In genomic region chr10:102280397-102281015, GRCh38 we compare ENCODE assay signal across 1 cellular context.
TF ChIP-seq lines count a peak whose summit lies in the region.

No MANE protein-coding gene starts in this region.

TF ChIP-seq in GM23338, 12 proteins besides CTCF, POLR2A, EP300 and RAD21 (continued from another document):
- TF ChIP-seq EZH2phosphoT487 (IDR thresholded peaks at IDR 0.05; ENCODE audit: unreplicated experiment) (no peak), REST (IDR thresholded peaks at IDR 0.05; ENCODE audit: unreplicated experiment) (no peak), NANOG (IDR thresholded peaks at IDR 0.05; ENCODE audit: borderline replicate concordance) (no peak)
